In genomic region chr10:124622158-124622557, GRCh38 we compare ENCODE assay signal across 17 cellular contexts.
A peak's percentile ranks its signal among the peaks of the same experiment; 100 is the strongest.
DNase-seq lines count a peak whose midpoint lies in the region; ATAC-seq and TF ChIP-seq lines count a peak whose summit lies in the region.
"Had no signal": no experiment of that assay in that cellular context is flagged by ENCODE, and none has a peak within 500 bp of the region (broad histone marks: within the 10 kb centered on the region; RNA-seq: fewer than 3 reads in every experiment).

No MANE protein-coding gene starts in this region.

- no peak overlapping the region for H3K27ac ChIP-seq in BLaER1 treated with 17β-estradiol and CSF1 and Interleukin-3, amounts not matched to agents 10 nM and 100 nM
- H3K27ac ChIP-seq in dorsolateral prefrontal cortex, result peak overlapping the region; percentile 47 to 98 (median 92)
- H3K27ac ChIP-seq in parathyroid adenoma, result peak overlapping the region; percentile 50
- H3K27ac ChIP-seq in brain microvascular endothelial cell, result no peak overlapping the region
- H3K27ac ChIP-seq: coronary artery had no signal

- no peak overlapping the region for H3K4me3 ChIP-seq in BLaER1 treated with 17β-estradiol and CSF1 and Interleukin-3, amounts not matched to agents 10 nM and 100 nM
- peak overlapping the region in 4 of 59 donors; percentile 0 to 9 (median 8) for H3K4me3 ChIP-seq in dorsolateral prefrontal cortex
- H3K4me3 ChIP-seq in parathyroid adenoma (ENCODE audit: low read depth, low read length), result no peak overlapping the region
- H3K4me3 ChIP-seq in brain microvascular endothelial cell (ENCODE audit: low read depth, low read length), result no peak overlapping the region
- H3K4me3 ChIP-seq: coronary artery, uterus had no signal

- peaks cover 39 to 71% (median 57%) of the 10 kb centered on the region in 11 experiments for H3K27me3 ChIP-seq in BLaER1 treated with 17β-estradiol and CSF1 and Interleukin-3, amounts not matched to agents 10 nM and 100 nM
- no peaks in the 10 kb centered on the region for H3K27me3 ChIP-seq in dorsolateral prefrontal cortex
- H3K27me3 ChIP-seq in parathyroid adenoma (ENCODE audit: control insufficient read depth, insufficient read depth, low read length), result no peaks in the 10 kb centered on the region
- H3K27me3 ChIP-seq in brain microvascular endothelial cell (replicated peaks), result no peaks in the 10 kb centered on the region
- H3K27me3 ChIP-seq: uterus had no signal

- in situ Hi-C loops in brain microvascular endothelial cell (cut with HindIII; ENCODE audit: low pct_ligation_motif_present, low sequenced_read_pairs), result no loop called here

- no peak for TF ChIP-seq CTCF in dorsolateral prefrontal cortex (IDR thresholded peaks at IDR 0.05 in 54 of 56, conservative IDR thresholded peaks at IDR 0.05 in 2 of 56; ENCODE audit: low read depth in 1 of 56, partially characterized antibody in 56 of 56)
- no peak for TF ChIP-seq CTCF in parathyroid adenoma (IDR thresholded peaks at IDR 0.05)
- no peak for TF ChIP-seq CTCF in brain microvascular endothelial cell (IDR thresholded peaks at IDR 0.05; ENCODE audit: low read depth, low read length, missing control alignments)

- peak overlapping the region in 3 of 11 experiments; percentile 1 to 6 (median 3); a peak in 3 of 22 replicates for H3K9ac ChIP-seq in BLaER1 treated with 17β-estradiol and CSF1 and Interleukin-3, amounts not matched to agents 10 nM and 100 nM
- H3K9ac ChIP-seq in parathyroid adenoma, result no peak overlapping the region

- DNase-seq in NCI-H1092 treated with DMSO at 0.1 percent for 48 hours (lab: John Stamatoyannopoulos, UW) (peak; percentile 74), dorsolateral prefrontal cortex (no peak), NCI-H748 treated with DMSO at 0.1 percent for 48 hours (lab: John Stamatoyannopoulos, UW) (no peak), brain microvascular endothelial cell (no peak), COLO829 (ENCODE audit: low spot score) (no peak)
- DNase-seq: activated T-cell treated with anti-CD3 and anti-CD28 coated beads, Interleukin-2, amount 50 U/mL, for 48 hours; kidney glomerular epithelial cell; NCI-H2081 treated with DMSO at 0.1 percent for 48 hours; NCI-H524 treated with DMSO at 0.1 percent for 48 hours; SIG-M5; stimulated activated CD4-positive, alpha-beta T cell treated with anti-CD3 and anti-CD28 coated beads, Interleukin-4, amount 100 ng/mL, for 4 hours; uterus had no signal

- intact Hi-C loops in dorsolateral prefrontal cortex (cut with DNase I), result loop anchor here in 1 of 2 donors (5.0 to 10.0 kb wide), 2 partner anchors 120 to 203 kb away; partner anchors contain the start of gene FAM53B

- no peaks in the 10 kb centered on the region for H3K9me3 ChIP-seq in BLaER1 treated with 17β-estradiol and CSF1 and Interleukin-3, amounts not matched to agents 10 nM and 100 nM (replicated peaks in 1 of 11)
- no peaks in the 10 kb centered on the region for H3K9me3 ChIP-seq in parathyroid adenoma (ENCODE audit: control insufficient read depth, low read length)
- H3K9me3 ChIP-seq: uterus had no signal

- peak overlapping the region; percentile 93 to 99 (median 97) for H3K4me2 ChIP-seq in BLaER1 treated with 17β-estradiol and CSF1 and Interleukin-3, amounts not matched to agents 10 nM and 100 nM
- H3K4me2 ChIP-seq in parathyroid adenoma (ENCODE audit: low read length), result no peak overlapping the region

- peaks cover 97 to 100% (median 100%) of the 10 kb centered on the region in 10 experiments for H3K4me1 ChIP-seq in BLaER1 treated with 17β-estradiol and CSF1 and Interleukin-3, amounts not matched to agents 10 nM and 100 nM
- H3K4me1 ChIP-seq in parathyroid adenoma, result peaks cover 10% of the 10 kb centered on the region

- peaks cover 27% of the 10 kb centered on the region for H3K79me2 ChIP-seq in parathyroid adenoma

- no peak for ATAC-seq in HG03135 (IDR thresholded peaks at IDR 0.05; ENCODE audit: unreplicated experiment)
- ATAC-seq: activated CD4-positive, CD25-positive, alpha-beta regulatory T cell treated with anti-CD3 and anti-CD28 coated beads, Interleukin-2, amount 50 U/mL, for 24 hours had no signal

- H4K20me1 ChIP-seq in BLaER1 treated with 17β-estradiol and CSF1 and Interleukin-3, amounts not matched to agents 10 nM and 100 nM, result peaks cover 57 to 100% (median 100%) of the 10 kb centered on the region in 11 experiments; a peak in 21 of 22 replicates

- H3K36me3 ChIP-seq in BLaER1 treated with 17β-estradiol and CSF1 and Interleukin-3, amounts not matched to agents 10 nM and 100 nM, result peaks cover 0 to 37% (median 0%) of the 10 kb centered on the region in 11 experiments; a peak in 9 of 22 replicates
- H3K36me3 ChIP-seq in parathyroid adenoma (ENCODE audit: control insufficient read depth, insufficient read depth, low read length) (no peaks in the 10 kb centered on the region), brain microvascular endothelial cell (replicated peaks) (no peaks in the 10 kb centered on the region)
- H3K36me3 ChIP-seq: uterus had no signal

- no peak overlapping the region for H2AFZ ChIP-seq in parathyroid adenoma

Comparison
In these comparisons a context has a peak if more than half of its experiments do, and no peak if none do; other contexts are left out.
1. H3K27ac ChIP-seq: peak in dorsolateral prefrontal cortex (59 of 59) and parathyroid adenoma (single experiment); none in BLaER1 treated with 17β-estradiol and CSF1 and Interleukin-3, amounts not matched to agents 10 nM and 100 nM (0 of 11) and brain microvascular endothelial cell (single experiment).